Comparison of ENCODE assay signal across 22 cellular contexts in the genomic region with DNA sequence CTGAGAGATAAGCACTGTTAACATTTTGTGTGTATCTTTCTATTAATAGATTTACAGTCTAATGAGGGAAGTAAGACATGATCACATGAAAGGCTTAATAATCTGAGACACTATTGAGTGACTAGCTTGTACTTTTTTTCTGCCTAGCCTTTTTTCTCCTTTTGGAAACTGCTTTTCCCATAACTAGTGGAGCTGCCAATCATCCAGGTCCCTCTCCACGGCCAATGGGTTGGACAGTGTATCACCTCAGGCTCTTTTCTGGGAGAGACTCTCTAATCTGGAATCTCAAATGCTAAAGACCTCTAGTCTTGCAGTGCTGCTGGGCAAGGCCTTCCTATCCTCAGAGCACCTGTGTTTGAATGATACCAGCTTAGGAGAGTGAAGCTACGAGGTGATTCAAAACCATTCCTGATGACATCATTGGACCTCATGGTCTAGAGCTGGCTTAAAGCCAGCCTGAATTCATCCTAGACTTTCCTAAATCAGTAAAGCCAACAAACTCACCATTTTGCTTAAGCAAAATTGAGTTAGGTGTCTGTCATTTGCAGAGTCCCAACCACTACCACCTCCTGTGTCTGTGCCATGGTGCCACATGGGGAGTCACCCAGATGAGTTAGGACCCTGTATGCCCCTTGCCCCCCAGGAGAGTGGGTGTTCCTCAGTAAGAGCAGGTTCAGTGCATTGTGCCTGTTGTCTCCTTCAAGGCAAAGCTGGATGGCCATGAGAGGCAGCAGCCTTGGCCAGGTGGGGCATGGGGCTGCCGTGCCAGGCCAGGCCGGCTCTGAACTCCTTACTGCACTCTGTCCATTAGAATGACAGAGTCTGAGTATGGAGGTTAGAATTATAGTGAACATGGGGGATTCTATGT.
DNase-seq lines count a peak whose midpoint lies in the region; ATAC-seq, FAIRE-seq and TF ChIP-seq lines count a peak whose summit lies in the region.
"Had no signal": no experiment of that assay in that cellular context is flagged by ENCODE, and none has a peak within 500 bp of the region (broad histone marks: within the 10 kb centered on the region; RNA-seq: fewer than 3 reads in every experiment).

No MANE protein-coding gene starts in this region.

- no peak overlapping the region for H3K9ac ChIP-seq in KMS-11

- peak overlapping the region; percentile 86; the same call in 1 of the 2 replicates for H3K4me2 ChIP-seq in KMS-11
- H3K4me2 ChIP-seq: smooth muscle cell had no signal

- H3K27ac Mint-ChIP-seq in natural killer cell treated with Interleukin-12 subunit alpha and Interleukin-12 subunit beta and Interleukin-15 and Interleukin-18, amount 100 ng/mL, for 72 hours = peak overlapping the region; percentile 76 to 83
- H3K27ac Mint-ChIP-seq: activated naive CD4-positive, alpha-beta T cell treated with anti-CD3 and anti-CD28 coated beads, Interleukin-2, amount 50 U/mL, for 24 hours; B cell; HFFc6 had no signal

- no peaks in the 10 kb centered on the region for H3K36me3 ChIP-seq in KMS-11 (ENCODE audit: insufficient read depth)

- peaks cover 26 to 29% of the 10 kb centered on the region in 2 donors for H3K4me1 Mint-ChIP-seq in natural killer cell treated with Interleukin-12 subunit alpha and Interleukin-12 subunit beta and Interleukin-15 and Interleukin-18, amount 100 ng/mL, for 72 hours (ENCODE audit: low read depth in 2 of 2)

- no peak for ATAC-seq in natural killer cell treated with Interleukin-12 subunit alpha and Interleukin-12 subunit beta and Interleukin-15 and Interleukin-18, amount 100 ng/mL, for 72 hours
- ATAC-seq in GM21360 (IDR thresholded peaks at IDR 0.05; ENCODE audit: unreplicated experiment) = no peak
- ATAC-seq: psoas muscle; stimulated activated naive CD8-positive, alpha-beta T cell treated with anti-CD3 and anti-CD28 coated beads, Interleukin-15, amount 100 ng/mL, for 72 hours had no signal

- no peaks in the 10 kb centered on the region for H3K27me3 Mint-ChIP-seq in natural killer cell treated with Interleukin-12 subunit alpha and Interleukin-12 subunit beta and Interleukin-15 and Interleukin-18, amount 100 ng/mL, for 72 hours
- H3K27me3 Mint-ChIP-seq: activated naive CD4-positive, alpha-beta T cell treated with anti-CD3 and anti-CD28 coated beads, Interleukin-2, amount 50 U/mL, for 24 hours; stimulated activated naive CD8-positive, alpha-beta T cell treated with anti-CD3 and anti-CD28 coated beads, Interleukin-15, amount 100 ng/mL, for 72 hours had no signal

- no peak overlapping the region for H2AFZ ChIP-seq in KMS-11 (ENCODE audit: low read depth)

- no peaks in the 10 kb centered on the region for H3K36me3 Mint-ChIP-seq in natural killer cell treated with Interleukin-12 subunit alpha and Interleukin-12 subunit beta and Interleukin-15 and Interleukin-18, amount 100 ng/mL, for 72 hours
- H3K36me3 Mint-ChIP-seq: activated naive CD4-positive, alpha-beta T cell treated with anti-CD3 and anti-CD28 coated beads, Interleukin-2, amount 50 U/mL, for 24 hours had no signal

- H4K20me1 ChIP-seq in KMS-11 (ENCODE audit: insufficient read depth) = no peaks in the 10 kb centered on the region

- H3K4me3 Mint-ChIP-seq in natural killer cell treated with Interleukin-12 subunit alpha and Interleukin-12 subunit beta and Interleukin-15 and Interleukin-18, amount 100 ng/mL, for 72 hours = no peak overlapping the region
- H3K4me3 Mint-ChIP-seq: activated naive CD4-positive, alpha-beta T cell treated with anti-CD3 and anti-CD28 coated beads, Interleukin-2, amount 50 U/mL, for 24 hours; HFFc6 had no signal

- no peak for FAIRE-seq in GM19239 (lab: Jason Lieb, UNC)
- FAIRE-seq: kidney had no signal

- H3K27ac ChIP-seq in KMS-11 (peak overlapping the region; percentile 78; the same call in 1 of the 2 replicates), cingulate gyrus (ENCODE audit: low read depth, low read length) (peak overlapping the region; percentile 84)
- H3K27ac ChIP-seq: psoas muscle had no signal

- peaks cover 31% of the 10 kb centered on the region for H3K4me1 ChIP-seq in KMS-11 (ENCODE audit: low read depth, poor library complexity, severe bottlenecking)
- H3K4me1 ChIP-seq: psoas muscle had no signal

- DNase-seq in ELR (ENCODE audit: low read depth) = peak; percentile 10
- DNase-seq in natural killer cell treated with Interleukin-12 subunit alpha and Interleukin-12 subunit beta and Interleukin-15 and Interleukin-18, amount 100 ng/mL, for 72 hours (ENCODE audit: low spot score) = no peak
- no peak for DNase-seq in NOMO-1 treated with DMSO at 0.1 percent for 48 hours (lab: John Stamatoyannopoulos, UW; ENCODE audit: unreplicated experiment)
- DNase-seq in GM19239 (ENCODE audit: insufficient read length, low spot score) = no peak
- no peak for DNase-seq in NCI-H187 treated with DMSO at 0.1 percent for 48 hours (lab: John Stamatoyannopoulos, UW)
- DNase-seq: activated CD8-positive, alpha-beta memory T cell treated with anti-CD3 and anti-CD28 coated beads for 24 hours; activated T-cell treated with anti-CD3 and anti-CD28 coated beads, Interleukin-2, amount 50 U/mL, for 72 hours; HFFc6; hypothalamus; Karpas-422; kidney; mesendoderm; psoas muscle; stimulated activated CD4-positive, alpha-beta T cell treated with anti-CD3 and anti-CD28 coated beads, Interleukin-4, amount 100 ng/mL, for 1 hour; stimulated activated naive CD8-positive, alpha-beta T cell treated with anti-CD3 and anti-CD28 coated beads, Interleukin-15, amount 100 ng/mL, for 72 hours; T1000 had no signal

- H3K27me3 ChIP-seq in KMS-11 (ENCODE audit: insufficient read depth, low read depth) = no peaks in the 10 kb centered on the region

- H3K4me3 ChIP-seq in KMS-11 (IDR thresholded peaks at IDR 0.05; ENCODE audit: insufficient read depth, low read depth, low read length) = no peak overlapping the region
- H3K4me3 ChIP-seq: psoas muscle, smooth muscle cell had no signal

- no peak for TF ChIP-seq CTCF in KMS-11 (conservative IDR thresholded peaks at IDR 0.05; ENCODE audit: low read depth, low read length)

- no peaks in the 10 kb centered on the region for H3K9me3 Mint-ChIP-seq in natural killer cell treated with Interleukin-12 subunit alpha and Interleukin-12 subunit beta and Interleukin-15 and Interleukin-18, amount 100 ng/mL, for 72 hours
- H3K9me3 Mint-ChIP-seq: activated naive CD4-positive, alpha-beta T cell treated with anti-CD3 and anti-CD28 coated beads, Interleukin-2, amount 50 U/mL, for 24 hours; activated T-cell treated with anti-CD3 and anti-CD28 coated beads, Interleukin-2, amount 50 U/mL, for 72 hours; HFFc6; stimulated activated naive CD8-positive, alpha-beta T cell treated with anti-CD3 and anti-CD28 coated beads, Interleukin-15, amount 100 ng/mL, for 72 hours had no signal

- H3K79me2 ChIP-seq in KMS-11 (ENCODE audit: insufficient read depth, low read depth) = no peaks in the 10 kb centered on the region
